1 cellular context compared by ENCODE assay signal in genomic region chr10:103847909-103848468, GRCh38.
TF ChIP-seq lines count a peak whose summit lies in the region.

No MANE protein-coding gene starts in this region.

TF ChIP-seq in GM23338, 12 proteins besides CTCF, POLR2A, EP300 and RAD21 (continued from another document):
- TF ChIP-seq ZNF462 (CRISPR knock-in tag; IDR thresholded peaks at IDR 0.05) (no peak; the same call in 1 of the 2 replicates), NANOG (IDR thresholded peaks at IDR 0.05; ENCODE audit: borderline replicate concordance) (no peak), ZNF331 (CRISPR knock-in tag; IDR thresholded peaks at IDR 0.05; ENCODE audit: low read depth) (no peak), EZH2 (IDR thresholded peaks at IDR 0.05; ENCODE audit: low read depth, unreplicated experiment) (no peak), STAT1 (IDR thresholded peaks at IDR 0.05; ENCODE audit: unreplicated experiment) (no peak), REST (IDR thresholded peaks at IDR 0.05; ENCODE audit: unreplicated experiment) (no peak), EZH2phosphoT487 (IDR thresholded peaks at IDR 0.05; ENCODE audit: unreplicated experiment) (no peak), CREB1 (CRISPR knock-in tag; IDR thresholded peaks at IDR 0.05; ENCODE audit: low read depth) (no peak), JUNB (IDR thresholded peaks at IDR 0.05; ENCODE audit: unreplicated experiment) (no peak)
